Comparison of ENCODE assay signal across 13 cellular contexts in genomic region chr2:176642074-176642473, GRCh38.
DNase-seq lines count a peak whose midpoint lies in the region; ATAC-seq, FAIRE-seq and TF ChIP-seq lines count a peak whose summit lies in the region.
"Had no signal": no experiment of that assay in that cellular context is flagged by ENCODE, and none has a peak within 500 bp of the region (broad histone marks: within the 10 kb centered on the region; RNA-seq: fewer than 3 reads in every experiment).

No MANE protein-coding gene starts in this region.

- peaks cover 31% of the 10 kb centered on the region for H3K4me1 ChIP-seq in ACC112 (ENCODE audit: control insufficient read depth, insufficient read depth, low read length, unreplicated experiment)
- H3K4me1 ChIP-seq in upper lobe of right lung: peaks cover 7% of the 10 kb centered on the region

- no peaks in the 10 kb centered on the region for H3K36me3 Mint-ChIP-seq in activated CD4-positive, alpha-beta T cell treated with anti-CD3 and anti-CD28 coated beads, Interleukin-2, amount 10 ng/mL, durations not matched to agents 7 days and 5 days (ENCODE audit: low read depth)

- peaks cover 4% of the 10 kb centered on the region for H3K79me2 ChIP-seq in ACC112 (ENCODE audit: control insufficient read depth, insufficient read depth, low read length, unreplicated experiment)

- H3K4me3 Mint-ChIP-seq in activated CD4-positive, alpha-beta T cell treated with anti-CD3 and anti-CD28 coated beads, Interleukin-2, amount 10 ng/mL, durations not matched to agents 7 days and 5 days: no peak overlapping the region

- H3K27ac ChIP-seq in ACC112 (ENCODE audit: low read depth, low read length) (peak overlapping the region; percentile 74), upper lobe of right lung (no peak overlapping the region)

- no peaks in the 10 kb centered on the region for H3K9me3 ChIP-seq in upper lobe of right lung

- ATAC-seq in GM18511 (IDR thresholded peaks at IDR 0.05; ENCODE audit: unreplicated experiment): peak; percentile 52
- peak; percentile 78 for ATAC-seq in HG03469 (IDR thresholded peaks at IDR 0.05; ENCODE audit: unreplicated experiment)
- no peak for ATAC-seq in upper lobe of right lung
- ATAC-seq: stimulated activated naive CD8-positive, alpha-beta T cell treated with anti-CD3 and anti-CD28 coated beads, Interleukin-15, Interleukin-2, amounts not matched to agents 100 U/mL and 50 U/mL, for 24 hours had no signal

- H3K27ac Mint-ChIP-seq in activated CD4-positive, alpha-beta T cell treated with anti-CD3 and anti-CD28 coated beads, Interleukin-2, amount 10 ng/mL, durations not matched to agents 7 days and 5 days: no peak overlapping the region

- no peak for FAIRE-seq in bronchial epithelial cell (lab: Jason Lieb, UNC)

- no peak for TF ChIP-seq CTCF in bronchial epithelial cell (IDR thresholded peaks at IDR 0.05; ENCODE audit: insufficient read depth, low read length, severe bottlenecking)
- TF ChIP-seq CTCF in upper lobe of right lung (IDR thresholded peaks at IDR 0.05): no peak

- H3K9me3 Mint-ChIP-seq in activated CD4-positive, alpha-beta T cell treated with anti-CD3 and anti-CD28 coated beads, Interleukin-2, amount 10 ng/mL, durations not matched to agents 7 days and 5 days: no peaks in the 10 kb centered on the region

- H3K27me3 ChIP-seq in ACC112 (ENCODE audit: insufficient read depth, low read length) (no peaks in the 10 kb centered on the region), bronchial epithelial cell (ENCODE audit: control insufficient read depth, insufficient read depth, low read length) (no peaks in the 10 kb centered on the region), upper lobe of right lung (peaks cover 78% of the 10 kb centered on the region)

- intact Hi-C loops in head of caudate nucleus (cut with DNase I): no loop called here
- intact Hi-C loops in upper lobe of right lung (cut with DNase I): no loop called here

- H3K4me3 ChIP-seq in ACC112 (ENCODE audit: low read depth, low read length): peak overlapping the region; percentile 4; the same call in 1 of the 2 replicates
- H3K4me3 ChIP-seq in bronchial epithelial cell (ENCODE audit: low read depth, low read length): no peak overlapping the region
- H3K4me3 ChIP-seq in upper lobe of right lung: no peak overlapping the region

- DNase-seq in bronchial epithelial cell (ENCODE audit: low read depth): peak; percentile 78
- no peak for DNase-seq in stimulated activated naive CD4-positive, alpha-beta T cell (lab: John Stamatoyannopoulos, UW)
- no peak for DNase-seq in head of caudate nucleus
- no peak for DNase-seq in activated CD4-positive, alpha-beta T cell treated with anti-CD3 and anti-CD28 coated beads, Interleukin-2, amount 10 ng/mL, durations not matched to agents 7 days and 5 days
- no peak for DNase-seq in upper lobe of right lung
- DNase-seq: activated T-cell treated with anti-CD3 and anti-CD28 coated beads for 4 hours; anterior cingulate cortex; islet precursor cell; NCI-H2081; stimulated activated naive CD8-positive, alpha-beta T cell treated with anti-CD3 and anti-CD28 coated beads, Interleukin-15, Interleukin-2, amounts not matched to agents 100 U/mL and 50 U/mL, for 24 hours had no signal

- H3K36me3 ChIP-seq in ACC112 (ENCODE audit: insufficient read depth, low read length) (no peaks in the 10 kb centered on the region), bronchial epithelial cell (ENCODE audit: control insufficient read depth, insufficient read depth, low read length) (no peaks in the 10 kb centered on the region), upper lobe of right lung (no peaks in the 10 kb centered on the region)

- H3K27me3 Mint-ChIP-seq in activated CD4-positive, alpha-beta T cell treated with anti-CD3 and anti-CD28 coated beads, Interleukin-2, amount 10 ng/mL, durations not matched to agents 7 days and 5 days: peaks cover 75% of the 10 kb centered on the region

- CTCF ChIA-PET in activated CD4-positive, alpha-beta T cell treated with anti-CD3 and anti-CD28 coated beads, Interleukin-2, amount 10 ng/mL, durations not matched to agents 7 days and 5 days (lab: Charles Lee): no interaction called here

- H3K4me1 Mint-ChIP-seq in activated CD4-positive, alpha-beta T cell treated with anti-CD3 and anti-CD28 coated beads, Interleukin-2, amount 10 ng/mL, durations not matched to agents 7 days and 5 days: peaks cover 2% of the 10 kb centered on the region

- peak overlapping the region; percentile 21 for H2AFZ ChIP-seq in ACC112 (ENCODE audit: low read length, unreplicated experiment)

- POLR2A ChIA-PET in activated CD4-positive, alpha-beta T cell treated with anti-CD3 and anti-CD28 coated beads, Interleukin-2, amount 10 ng/mL, durations not matched to agents 7 days and 5 days (lab: Charles Lee): no interaction called here
